12 cellular contexts compared by ENCODE assay signal in the genomic region with DNA sequence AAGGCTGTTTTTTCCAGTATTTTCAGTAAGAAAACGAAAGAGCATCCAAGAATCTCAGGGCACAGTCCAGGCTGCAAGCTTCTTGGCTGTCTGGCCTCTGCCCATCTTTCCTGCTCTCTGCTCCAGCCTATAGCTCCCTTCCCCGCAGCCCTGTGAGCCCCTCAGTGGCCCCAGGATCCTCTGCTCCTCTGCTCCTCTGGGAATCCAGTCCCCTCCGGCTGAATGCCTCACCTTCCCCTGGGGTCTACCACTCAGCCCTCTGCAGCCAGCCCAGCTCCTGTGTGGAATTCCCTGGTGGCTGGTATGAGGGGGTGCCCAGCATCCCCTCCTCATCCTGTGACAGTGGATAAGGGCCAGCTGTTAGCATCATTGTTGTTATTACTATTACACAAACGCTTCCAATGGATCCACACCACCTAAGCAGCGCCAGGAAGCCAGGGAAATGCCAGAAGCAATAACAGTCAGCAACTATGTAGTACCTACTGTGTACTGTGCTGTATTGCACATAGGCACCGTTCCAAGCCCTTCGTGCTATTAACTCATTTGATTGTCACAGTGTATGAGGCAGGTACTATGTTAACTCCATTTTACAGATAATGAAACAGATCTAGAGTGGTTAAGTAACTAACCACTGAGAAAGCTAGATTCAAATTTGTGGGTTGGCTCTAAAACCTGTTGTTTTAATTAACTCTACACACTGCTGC.
DNase-seq lines count a peak whose midpoint lies in the region; ATAC-seq and TF ChIP-seq lines count a peak whose summit lies in the region.
"Had no signal": no experiment of that assay in that cellular context is flagged by ENCODE, and none has a peak within 500 bp of the region (broad histone marks: within the 10 kb centered on the region; RNA-seq: fewer than 3 reads in every experiment).

No MANE protein-coding gene starts in this region.

- no peak for TF ChIP-seq EP300 in suprapubic skin (IDR thresholded peaks at IDR 0.05)

- ATAC-seq in GM19372 (IDR thresholded peaks at IDR 0.05; ENCODE audit: low read depth, unreplicated experiment), result peak; percentile 53
- ATAC-seq in HG03064 (IDR thresholded peaks at IDR 0.05; ENCODE audit: low read depth, unreplicated experiment), result peak; percentile 52
- ATAC-seq in activated T-helper 17 cell treated with anti-CD3 and anti-CD28 coated beads, Interleukin-2, amount 50 U/mL, for 72 hours (replicated peaks), result peak; percentile 80
- ATAC-seq: K562, left lobe of liver had no signal

- H4K20me1 ChIP-seq in BLaER1 treated with 17β-estradiol and CSF1 and Interleukin-3, amounts not matched to agents 10 nM and 100 nM, result no peaks in the 10 kb centered on the region

- H3K9me3 ChIP-seq in BLaER1 treated with 17β-estradiol and CSF1 and Interleukin-3, amounts not matched to agents 10 nM and 100 nM (replicated peaks in 1 of 11), result no peaks in the 10 kb centered on the region
- H3K9me3 ChIP-seq in suprapubic skin, result no peaks in the 10 kb centered on the region

- TF ChIP-seq CTCF in suprapubic skin (IDR thresholded peaks at IDR 0.05), result no peak

- H3K27ac ChIP-seq in BLaER1 treated with 17β-estradiol and CSF1 and Interleukin-3, amounts not matched to agents 10 nM and 100 nM, result peak overlapping the region in 9 of 11 experiments; percentile 66 to 90 (median 86); a peak in 17 of 22 replicates
- no peak overlapping the region for H3K27ac ChIP-seq in suprapubic skin

- peaks cover 40% of the 10 kb centered on the region for H3K27me3 Mint-ChIP-seq in activated T-helper 17 cell treated with anti-CD3 and anti-CD28 coated beads, Interleukin-2, amount 50 U/mL, for 72 hours

- peak overlapping the region in 8 of 11 experiments; percentile 62 to 79 (median 76); a peak in 12 of 22 replicates for H3K9ac ChIP-seq in BLaER1 treated with 17β-estradiol and CSF1 and Interleukin-3, amounts not matched to agents 10 nM and 100 nM

- H3K27me3 ChIP-seq in BLaER1 treated with 17β-estradiol and CSF1 and Interleukin-3, amounts not matched to agents 10 nM and 100 nM, result no peaks in the 10 kb centered on the region
- H3K27me3 ChIP-seq in suprapubic skin, result no peaks in the 10 kb centered on the region

- no peaks in the 10 kb centered on the region for H3K36me3 ChIP-seq in BLaER1 treated with 17β-estradiol and CSF1 and Interleukin-3, amounts not matched to agents 10 nM and 100 nM
- no peaks in the 10 kb centered on the region for H3K36me3 ChIP-seq in suprapubic skin

- H3K4me3 ChIP-seq in BLaER1 treated with 17β-estradiol and CSF1 and Interleukin-3, amounts not matched to agents 10 nM and 100 nM, result peak overlapping the region in 1 of 10 experiments; percentile 62; a peak in 2 of 20 replicates
- no peak overlapping the region for H3K4me3 ChIP-seq in suprapubic skin
- H3K4me3 ChIP-seq: K562 had no signal

- WGBS in suprapubic skin, result 70% methylated on average over 7 of the region's 7 CpGs

- H3K36me3 Mint-ChIP-seq in activated T-helper 17 cell treated with anti-CD3 and anti-CD28 coated beads, Interleukin-2, amount 50 U/mL, for 72 hours (ENCODE audit: low read depth), result no peaks in the 10 kb centered on the region

- no peak overlapping the region for H3K27ac Mint-ChIP-seq in activated T-helper 17 cell treated with anti-CD3 and anti-CD28 coated beads, Interleukin-2, amount 50 U/mL, for 72 hours

- DNase-seq in NCI-H1105 (lab: John Stamatoyannopoulos, UW) (no peak), suprapubic skin (ENCODE audit: low spot score in 2 of 2) (no peak), LoVo (ENCODE audit: low spot score) (no peak)
- no peak for DNase-seq in stimulated activated CD4-positive, alpha-beta T cell treated with anti-CD3 and anti-CD28 coated beads, Interleukin-4, amount 100 ng/mL, for 1 hour
- DNase-seq: anterior cingulate cortex, erythroblast had no signal

- H3K4me1 ChIP-seq in BLaER1 treated with 17β-estradiol and CSF1 and Interleukin-3, amounts not matched to agents 10 nM and 100 nM, result peaks cover 41 to 92% (median 79%) of the 10 kb centered on the region in 10 experiments
- peaks cover 13% of the 10 kb centered on the region for H3K4me1 ChIP-seq in suprapubic skin

- no peaks in the 10 kb centered on the region for H3K9me3 Mint-ChIP-seq in activated T-helper 17 cell treated with anti-CD3 and anti-CD28 coated beads, Interleukin-2, amount 50 U/mL, for 72 hours

- TF ChIP-seq POLR2A in suprapubic skin (IDR thresholded peaks at IDR 0.05), result no peak

- no peak overlapping the region for H3K4me3 Mint-ChIP-seq in activated T-helper 17 cell treated with anti-CD3 and anti-CD28 coated beads, Interleukin-2, amount 50 U/mL, for 72 hours

- H3K4me1 Mint-ChIP-seq in activated T-helper 17 cell treated with anti-CD3 and anti-CD28 coated beads, Interleukin-2, amount 50 U/mL, for 72 hours, result peaks cover 5% of the 10 kb centered on the region

- peak overlapping the region; percentile 67 to 98 (median 91) for H3K4me2 ChIP-seq in BLaER1 treated with 17β-estradiol and CSF1 and Interleukin-3, amounts not matched to agents 10 nM and 100 nM
